ENCODE assay signal across 32 cellular contexts in the genomic region with DNA sequence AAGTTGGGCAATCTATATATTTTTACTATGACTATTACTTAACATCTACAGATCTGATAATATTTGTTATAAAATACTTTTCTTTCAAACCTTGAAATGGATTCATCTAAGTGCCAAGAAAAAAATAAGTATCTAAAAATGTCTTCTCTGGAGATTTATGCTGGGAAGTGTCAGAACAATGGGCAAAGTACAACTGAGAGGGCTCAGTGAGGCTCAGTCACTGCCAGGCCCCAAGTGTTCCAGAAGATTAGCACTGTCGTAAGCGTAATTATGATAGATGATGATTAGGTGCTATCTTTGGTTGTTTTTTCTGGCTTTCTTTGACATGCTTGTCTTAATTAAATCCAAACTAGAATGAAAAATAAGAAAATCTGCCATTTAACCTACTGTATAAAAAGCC.
"Had no signal": no experiment of that assay in that cellular context is flagged by ENCODE, and none has a peak within 500 bp of the region (broad histone marks: within the 10 kb centered on the region; RNA-seq: fewer than 3 reads in every experiment).

No MANE protein-coding gene starts in this region.

- H3K4me1 ChIP-seq: adrenal gland, breast epithelium had no signal

- H3K36me3 ChIP-seq: adrenal gland, brain microvascular endothelial cell, breast epithelium had no signal

- H3K9me3 ChIP-seq: adrenal gland, body of pancreas, breast epithelium had no signal

- H3K27ac ChIP-seq: adrenal gland, body of pancreas, brain microvascular endothelial cell, breast epithelium, VCaP had no signal

- ATAC-seq: activated CD8-positive, alpha-beta T cell treated with anti-CD3 and anti-CD28 coated beads for 36 hours; activated naive CD4-positive, alpha-beta T cell treated with anti-CD3 and anti-CD28 coated beads, Interleukin-2, amount 50 U/mL, for 72 hours; activated T-cell treated with anti-CD3 and anti-CD28 coated beads, Interleukin-2, amount 50 U/mL, for 4 hours; activated T-cell treated with anti-CD3 and anti-CD28 coated beads, Interleukin-2, amount 50 U/mL, for 72 hours; activated T-helper 17 cell treated with anti-CD3 and anti-CD28 coated beads, Interleukin-2, amount 50 U/mL, for 72 hours; body of pancreas; T-helper 17 cell had no signal

- DNase-seq: activated B cell treated with CpG ODN at 0.5 μM for 24 hours; activated CD4-positive, alpha-beta memory T cell treated with anti-CD3 and anti-CD28 coated beads for 36 hours; activated CD4-positive, alpha-beta T cell treated with anti-CD3 and anti-CD28 coated beads for 4 hours; activated CD4-positive, alpha-beta T cell treated with anti-CD3 and anti-CD28 coated beads, Interleukin-2, amount 10 ng/mL, durations not matched to agents 24 days and 14 days; activated CD4-positive, alpha-beta T cell treated with anti-CD3 and anti-CD28 coated beads, Interleukin-2, amount 50 U/mL, for 1 hour; activated CD4-positive, alpha-beta T cell treated with anti-CD3 and anti-CD28 coated beads, Interleukin-2, amount 50 U/mL, for 4 hours; activated CD4-positive, CD25-positive, alpha-beta regulatory T cell treated with anti-CD3 and anti-CD28 coated beads, Interleukin-2, amount 50 U/mL, for 72 hours; activated CD8-positive, alpha-beta memory T cell treated with anti-CD3 and anti-CD28 coated beads, Interleukin-2, amount 50 U/mL, for 4 hours; activated CD8-positive, alpha-beta T cell treated with anti-CD3 and anti-CD28 coated beads for 36 hours; activated effector memory CD4-positive, alpha-beta T cell treated with anti-CD3 and anti-CD28 coated beads, Interleukin-2, amount 50 U/mL, for 16 hours; activated gamma-delta T cell treated with Interleukin-2 at 50 U/mL for 16 hours; activated naive CD4-positive, alpha-beta T cell; activated naive CD4-positive, alpha-beta T cell treated with anti-CD3 and anti-CD28 coated beads for 36 hours; activated naive CD4-positive, alpha-beta T cell treated with anti-CD3 and anti-CD28 coated beads, Interleukin-2, amount 50 U/mL, for 16 hours; activated naive CD8-positive, alpha-beta T cell treated with anti-CD3 and anti-CD28 coated beads for 36 hours; activated T-cell treated with anti-CD3 and anti-CD28 coated beads for 4 hours; activated T-cell treated with anti-CD3 and anti-CD28 coated beads, Interleukin-2, amount 50 U/mL, for 1 hour; activated T-cell treated with anti-CD3 and anti-CD28 coated beads, Interleukin-2, amount 50 U/mL, for 4 hours; activated T-cell treated with anti-CD3 and anti-CD28 coated beads, Interleukin-2, amount 50 U/mL, for 72 hours; adrenal gland; amniotic stem cell; aorta; body of pancreas; brain microvascular endothelial cell; central memory CD4-positive, alpha-beta T cell; T-helper 17 cell had no signal

- H3K4me3 ChIP-seq: adrenal gland, body of pancreas, breast epithelium had no signal

- H3K27me3 ChIP-seq: adrenal gland, body of pancreas, brain microvascular endothelial cell, breast epithelium had no signal

- FAIRE-seq: astrocyte, TTC549 had no signal
